20 cellular contexts compared by ENCODE assay signal in the genomic region with DNA sequence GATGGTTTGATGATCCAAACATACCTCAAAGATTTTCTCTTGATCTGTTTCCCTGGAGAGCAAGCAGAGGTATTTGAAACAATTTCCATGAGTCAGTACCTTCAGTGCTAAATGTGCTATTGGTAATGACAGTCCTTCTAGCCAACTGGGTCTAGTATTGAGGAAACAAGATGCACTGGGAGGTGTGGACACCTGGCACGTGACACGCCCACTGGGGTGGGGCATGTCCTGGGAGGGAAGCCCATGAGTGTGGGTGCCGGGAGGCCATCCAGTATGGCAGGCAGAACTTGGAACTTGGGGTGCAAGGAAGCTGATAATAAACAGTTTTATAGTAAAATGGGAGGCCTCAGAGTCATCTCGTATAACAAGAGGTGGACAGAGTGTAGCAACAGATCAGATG. TPM values are rescaled to one million over a fixed set of nuclear protein-coding genes. Genes with fewer than 3 reads are reported as not detected.
A peak's percentile ranks its signal among the peaks of the same experiment; 100 is the strongest.
DNase-seq lines count a peak whose midpoint lies in the region; ATAC-seq and TF ChIP-seq lines count a peak whose summit lies in the region.
"Had no signal": no experiment of that assay in that cellular context is flagged by ENCODE, and none has a peak within 500 bp of the region (broad histone marks: within the 10 kb centered on the region; RNA-seq: fewer than 3 reads in every experiment).

No MANE protein-coding gene starts in this region.

- DNase-seq in mammary epithelial cell (peak; percentile 15), myocyte (ENCODE audit: low read depth) (peak; percentile 17), transverse colon (peak; percentile 16), mesendoderm (no peak)
- no peak for DNase-seq in effector memory CD8-positive, alpha-beta T cell
- DNase-seq: GDM1, HFFc6, NCI-H1105, NCI-H146, NCI-H2029, NCI-H2227 treated with DMSO at 0.1 percent for 48 hours, NCI-H510A, NCI-H748 treated with DMSO at 0.1 percent for 48 hours, SIG-M5, SK-N-SH had no signal

- H3K36me3 Mint-ChIP-seq in effector memory CD8-positive, alpha-beta T cell (ENCODE audit: insufficient read depth): peaks cover under 1% of the 10 kb centered on the region
- H3K36me3 Mint-ChIP-seq: CD14-positive monocyte had no signal

- no peak overlapping the region for H3K56ac ChIP-seq in mesendoderm (ENCODE audit: low read length)

- no peaks in the 10 kb centered on the region for H3K79me2 ChIP-seq in mammary epithelial cell (ENCODE audit: insufficient read depth, low read length)
- no peaks in the 10 kb centered on the region for H3K79me2 ChIP-seq in mesendoderm (ENCODE audit: control insufficient read depth, insufficient read depth, low read length)

- BruUV-seq in mammary epithelial cell (replicated peaks; lab: Mats Ljungman, UMichigan): no TSS peak

- peaks cover 12 to 35% of the 10 kb centered on the region in 2 donors for H3K27me3 Mint-ChIP-seq in effector memory CD8-positive, alpha-beta T cell

- no peak for TF ChIP-seq POLR2A in transverse colon (IDR thresholded peaks at IDR 0.05)

- intact Hi-C loops in mammary epithelial cell (cut with micrococcal nuclease): no loop called here
- intact Hi-C loops in transverse colon (cut with DNase I; ENCODE audit: low total_unique reads): no loop called here

- TF ChIP-seq EP300 in transverse colon (IDR thresholded peaks at IDR 0.05; ENCODE audit: low read depth): no peak

- no peaks in the 10 kb centered on the region for H3K36me3 ChIP-seq in HEK293 (ENCODE audit: control insufficient read depth in 2 of 2, insufficient read depth in 1 of 2, low read length in 2 of 2)
- no peaks in the 10 kb centered on the region for H3K36me3 ChIP-seq in mammary epithelial cell (ENCODE audit: insufficient read depth, low read length)
- H3K36me3 ChIP-seq in transverse colon: no peaks in the 10 kb centered on the region
- no peaks in the 10 kb centered on the region for H3K36me3 ChIP-seq in mesendoderm (ENCODE audit: control insufficient read depth, insufficient read depth, low read length)

- in situ Hi-C loops in mammary epithelial cell (cut with MboI; ENCODE audit: low sequenced_read_pairs in 2 of 2) (no loop called here), transverse colon (cut with MboI; ENCODE audit: low pct_ligation_motif_present in 1 of 4, low pct_unique_long_range_greater_than_20kb in 1 of 4, low sequenced_read_pairs in 3 of 4) (no loop called here)

- H2BK15ac ChIP-seq in mesendoderm (replicated peaks; ENCODE audit: low read depth): no peak overlapping the region

- no peaks in the 10 kb centered on the region for H3K9me3 Mint-ChIP-seq in effector memory CD8-positive, alpha-beta T cell
- H3K9me3 Mint-ChIP-seq: HFFc6 had no signal

- H3K27ac ChIP-seq in HEK293 (ENCODE audit: extremely low read depth, low read depth, low read length) (no peak overlapping the region), mammary epithelial cell (ENCODE audit: insufficient read depth, low read depth, low read length) (no peak overlapping the region), transverse colon (no peak overlapping the region), mesendoderm (ENCODE audit: low read depth, low read length) (no peak overlapping the region)

- H3K9ac ChIP-seq in mammary epithelial cell (ENCODE audit: insufficient read depth, low read length) (no peak overlapping the region), mesendoderm (ENCODE audit: low read length) (no peak overlapping the region)
- H3K9ac ChIP-seq: SK-N-SH had no signal

- WGBS in mammary epithelial cell (ENCODE audit: low coverage, missing lambda C conversion rate): 65% methylated on average over 4 of the region's 4 CpGs
- 52 to 60% methylated on average over 2 to 4 of the region's 4 CpGs for WGBS in transverse colon (ENCODE audit: low coverage in 1 of 2), 2 donors
- no CpG with 5 or more reads among the region's 4 CpGs for WGBS in mesendoderm (ENCODE audit: extremely low coverage, insufficient coverage, low lambda C conversion rate)

- ATAC-seq in effector memory CD8-positive, alpha-beta T cell (replicated peaks): no peak
- ATAC-seq in GM18861 (IDR thresholded peaks at IDR 0.05; ENCODE audit: unreplicated experiment): no peak
- ATAC-seq: Panc1 had no signal

- H3K4ac ChIP-seq in mesendoderm (ENCODE audit: low read depth, low read length): no peak overlapping the region

- no peak overlapping the region for H2AFZ ChIP-seq in mammary epithelial cell (ENCODE audit: low read depth, low read length)

- TF ChIP-seq CTCF in HEK293 (tag by site-specific recombination; IDR thresholded peaks at IDR 0.05) (no peak), mammary epithelial cell (conservative IDR thresholded peaks at IDR 0.05 in 1 of 2, IDR thresholded peaks at IDR 0.05 in 1 of 2; ENCODE audit: extremely low read depth in 1 of 2, insufficient read depth in 1 of 2, low read depth in 1 of 2, low read length in 2 of 2) (no peak), transverse colon (IDR thresholded peaks at IDR 0.05) (no peak)

- no peaks in the 10 kb centered on the region for H3K79me1 ChIP-seq in mesendoderm (ENCODE audit: low read length)

- H2BK120ac ChIP-seq in mesendoderm (ENCODE audit: low read depth, low read length): no peak overlapping the region

- H3K4me1 ChIP-seq in HEK293 (ENCODE audit: control insufficient read depth, insufficient read depth, low read length) (no peaks in the 10 kb centered on the region), mammary epithelial cell (ENCODE audit: insufficient read depth, low read length) (peaks cover 17% of the 10 kb centered on the region), transverse colon (peaks cover 0 to under 1% (median 0%) of the 10 kb centered on the region in 4 donors), mesendoderm (ENCODE audit: control insufficient read depth, low read depth, low read length) (no peaks in the 10 kb centered on the region)

- POLR2A ChIA-PET in HEK293 (lab: Yijun Ruan, JAX): no interaction called here

- H3K4me3 Mint-ChIP-seq in effector memory CD8-positive, alpha-beta T cell: no peak overlapping the region
- H3K4me3 Mint-ChIP-seq: B cell, CD14-positive monocyte, HFFc6 had no signal

- H3K4me3 ChIP-seq in HEK293 (ENCODE audit: low read depth, low read length): no peak overlapping the region
- H3K4me3 ChIP-seq in mammary epithelial cell (replicated peaks in 1 of 3; ENCODE audit: insufficient read depth in 1 of 3, low read depth in 2 of 3, low read length in 3 of 3): no peak overlapping the region
- no peak overlapping the region for H3K4me3 ChIP-seq in transverse colon
- H3K4me3 ChIP-seq in mesendoderm (ENCODE audit: low read length): no peak overlapping the region

- H3K27me3 ChIP-seq in mammary epithelial cell (ENCODE audit: insufficient read depth, low read length): no peaks in the 10 kb centered on the region
- no peaks in the 10 kb centered on the region for H3K27me3 ChIP-seq in transverse colon
- H3K27me3 ChIP-seq in mesendoderm (ENCODE audit: insufficient read depth, low read length, poor library complexity): no peaks in the 10 kb centered on the region

- H3K27ac Mint-ChIP-seq in effector memory CD8-positive, alpha-beta T cell: no peak overlapping the region
- H3K27ac Mint-ChIP-seq: B cell, CD14-positive monocyte, HFFc6 had no signal

- no peaks in the 10 kb centered on the region for H3K4me1 Mint-ChIP-seq in effector memory CD8-positive, alpha-beta T cell (ENCODE audit: low read depth in 2 of 2)
- H3K4me1 Mint-ChIP-seq: B cell, CD14-positive monocyte had no signal

- no peak overlapping the region for H2AK5ac ChIP-seq in mesendoderm (ENCODE audit: low read length)

- no peak overlapping the region for H4K8ac ChIP-seq in mesendoderm (ENCODE audit: low read depth, low read length)

- H3K23ac ChIP-seq in mesendoderm (ENCODE audit: low read length): no peak overlapping the region

- no peak overlapping the region for H3K18ac ChIP-seq in mesendoderm (ENCODE audit: low read length)

- dilution Hi-C loops in mammary epithelial cell (cut with HindIII; ENCODE audit: low sequenced_read_pairs): no loop called here

- H3K9me3 ChIP-seq in HEK293 (ENCODE audit: control insufficient read depth, insufficient read depth, low read depth, low read length): no peaks in the 10 kb centered on the region
- no peaks in the 10 kb centered on the region for H3K9me3 ChIP-seq in mammary epithelial cell (replicated peaks; ENCODE audit: insufficient read depth, low read length)
- H3K9me3 ChIP-seq in transverse colon: no peaks in the 10 kb centered on the region
- H3K9me3 ChIP-seq: SK-N-SH had no signal

- no peak overlapping the region for H2BK5ac ChIP-seq in mesendoderm (ENCODE audit: low read length)

- H4K20me1 ChIP-seq in mammary epithelial cell (ENCODE audit: insufficient read depth, low read length): no peaks in the 10 kb centered on the region

- H4K5ac ChIP-seq in mesendoderm (ENCODE audit: low read length): no peak overlapping the region

- CTCF ChIA-PET in HEK293 (lab: Yijun Ruan, JAX) (interaction anchor here (1.1 kb wide), 1 partner anchor 41 kb away, joined by 3 read pairs; no protein-coding TSS in a partner anchor), mammary epithelial cell (lab: Charles Lee; ENCODE audit: low non-redundant PET) (no interaction called here)

- H3K4me2 ChIP-seq in mammary epithelial cell (ENCODE audit: insufficient read depth, low read depth, low read length) (no peak overlapping the region), mesendoderm (ENCODE audit: low read length) (no peak overlapping the region)
- H3K4me2 ChIP-seq: SK-N-SH had no signal

TF ChIP-seq in HEK293, 187 proteins besides CTCF, POLR2A, EP300 and RAD21:
- no peak for TF ChIP-seq ZNF830 (tag by site-specific recombination; IDR thresholded peaks at IDR 0.05; ENCODE audit: low read depth)
- TF ChIP-seq SP3 (tag by site-specific recombination; IDR thresholded peaks at IDR 0.05): 0 out of 2 replicates have a peak, but pooled peaks have one; percentile 17

RNA-seq across cellular contexts. Expression of a gene that starts 17.9 kb away (rescaled TPM):
- 10 to 100 TPM; 31.3 to 33.7 TPM for total RNA-seq in mammary epithelial cell
- polyA plus RNA-seq in mammary epithelial cell: 43.5 TPM
- polyA minus RNA-seq in mammary epithelial cell: 157 TPM
- 47.4 and 49.2 TPM in 2 replicates for total RNA-seq in myocyte
- 24.1 TPM for polyA plus RNA-seq in myocyte (2012)
- 100 to 1,000 TPM; 137 to 193 (median 171) TPM for total RNA-seq in transverse colon
- 32.9 TPM for polyA plus RNA-seq in mesendoderm (2013, experiment 1 of 2)
- 34.0 TPM for polyA plus RNA-seq in mesendoderm (2013, experiment 2 of 2)

Comparison
In these comparisons a context has a peak if more than half of its experiments do, and no peak if none do; other contexts are left out.
1. DNase-seq: peak in mammary epithelial cell (single experiment), myocyte (single experiment) and transverse colon (single experiment); none in effector memory CD8-positive, alpha-beta T cell (0 of 3) and mesendoderm (single experiment).